ENCODE assay signal across 8 cellular contexts in genomic region chr6:142301421-142302391, GRCh38. TPM values are rescaled to one million over a fixed set of nuclear protein-coding genes. Genes with fewer than 3 reads are reported as not detected.
A peak's percentile ranks its signal among the peaks of the same experiment; 100 is the strongest.
DNase-seq lines count a peak whose midpoint lies in the region; ATAC-seq, FAIRE-seq and TF ChIP-seq lines count a peak whose summit lies in the region.

ADGRG6 (plus strand) TSS chr6:142302007; CDS start chr6:142302330, 323 bp downstream.

- FAIRE-seq in GM12892 (lab: Jason Lieb, UNC), result no peak

- no peaks in the 10 kb centered on the region for H3K36me3 ChIP-seq in tibial nerve

- H3K4me1 Mint-ChIP-seq in neural crest cell, result peaks cover 64% of the 10 kb centered on the region

- H3K9me3 ChIP-seq in tibial nerve, result no peaks in the 10 kb centered on the region

- 0 to 1% methylated on average over 46 to 62 of the region's 91 CpGs for WGBS in tibial nerve, 2 donors

- peak within 1 kb of the TSS; percentile 94 for H3K4me3 Mint-ChIP-seq in neural crest cell

- peak within 1 kb of the TSS; percentile 60 to 88 (median 80) for H3K27ac ChIP-seq in tibial nerve

- H3K9me3 Mint-ChIP-seq in neural crest cell, result no peaks in the 10 kb centered on the region

- H3K4me1 ChIP-seq in tibial nerve, result peaks cover 0 to 37% (median 0%) of the 10 kb centered on the region in 4 donors

- no peaks in the 10 kb centered on the region for H3K27me3 ChIP-seq in tibial nerve

- TF ChIP-seq CTCF in fibroblast of pulmonary artery (IDR thresholded peaks at IDR 0.05; ENCODE audit: low read length, missing control alignments) (no peak), neural crest cell (conservative IDR thresholded peaks at IDR 0.05) (peak; percentile 34), tibial nerve (IDR thresholded peaks at IDR 0.05) (peak in 3 of 5 experiments; percentile 11 to 51 (median 33))

- H3K27me3 Mint-ChIP-seq in neural crest cell (ENCODE audit: low read depth), result peaks cover 24% of the 10 kb centered on the region

- H3K4me3 ChIP-seq in fibroblast of pulmonary artery (replicated peaks; ENCODE audit: low read depth, low read length) (peak within 1 kb of the TSS; percentile 66), tibial nerve (peak within 1 kb of the TSS; percentile 49 to 75 (median 65))

- TF ChIP-seq POLR2A in GM12892 (IDR thresholded peaks at IDR 0.05; ENCODE audit: low read depth, low read length) (no peak), tibial nerve (IDR thresholded peaks at IDR 0.05) (peak in 1 of 2 donors; percentile 42)

- DNase-seq in GM12892 (ENCODE audit: insufficient read length) (peak; percentile 20), NCI-H2171 (lab: John Stamatoyannopoulos, UW) (peak; percentile 25), fibroblast of pulmonary artery (ENCODE audit: low read depth) (no peak), neural crest cell (ENCODE audit: low read depth, low spot score) (peak; percentile 38), tibial nerve (ENCODE audit: low spot score in 2 of 2) (no peak)
- peak; percentile 50 for DNase-seq in activated T-cell treated with anti-CD3 and anti-CD28 coated beads, Interleukin-2, amount 50 U/mL, for 1 hour

- peak in 1 of 2 donors; percentile 63 for TF ChIP-seq EP300 in tibial nerve (IDR thresholded peaks at IDR 0.05)

- ATAC-seq in HG02588 (IDR thresholded peaks at IDR 0.05; ENCODE audit: unreplicated experiment) (peak; percentile 83), HG03045 (IDR thresholded peaks at IDR 0.05; ENCODE audit: unreplicated experiment) (no peak)

- H3K36me3 Mint-ChIP-seq in neural crest cell (ENCODE audit: low read depth), result no peaks in the 10 kb centered on the region

- peak within 1 kb of the TSS; percentile 93 for H3K27ac Mint-ChIP-seq in neural crest cell (ENCODE audit: unreplicated experiment)

RNA-seq across cellular contexts. Expression of gene ADGRG6, which starts in this region (rescaled TPM):
- polyA plus RNA-seq in GM12892 (2012; ENCODE audit: missing spikeins), result 0.11 TPM
- total RNA-seq in neural crest cell (78.9 and 83.2 TPM in 2 replicates), tibial nerve (10 to 100 TPM; 35.4 to 59.9 (median 39.1) TPM)

Comparison
In these comparisons a context has a peak if more than half of its experiments do, and no peak if none do; other contexts are left out.
1. DNase-seq: peak in GM12892 (single experiment), NCI-H2171 (single experiment), activated T-cell treated with anti-CD3 and anti-CD28 coated beads, Interleukin-2, amount 50 U/mL, for 1 hour (single experiment) and neural crest cell (single experiment); none in fibroblast of pulmonary artery (single experiment) and tibial nerve (0 of 2).